24 cellular contexts compared by ENCODE assay signal in the genomic region with DNA sequence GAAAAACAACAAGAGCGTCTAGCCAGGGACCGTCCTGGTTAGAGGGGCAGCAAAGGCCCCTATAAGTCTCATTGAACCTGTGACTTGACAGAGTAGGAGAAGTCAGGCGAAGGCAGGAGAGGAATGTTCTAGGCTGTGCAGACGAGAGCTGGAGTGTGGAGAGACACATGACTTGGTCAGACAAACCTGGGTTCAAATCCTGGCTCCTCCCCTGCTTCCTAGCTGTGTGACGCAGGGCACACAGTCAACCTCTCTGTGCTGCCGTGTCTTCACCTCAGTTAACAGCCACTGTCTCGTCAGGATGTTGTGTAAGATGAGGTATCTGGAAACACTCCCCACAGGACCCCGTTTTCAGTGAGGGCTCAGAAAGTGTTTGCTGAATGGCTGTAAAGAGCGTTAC. TPM values are rescaled to one million over a fixed set of nuclear protein-coding genes. Genes with fewer than 3 reads are reported as not detected.
DNase-seq lines count a peak whose midpoint lies in the region; TF ChIP-seq lines count a peak whose summit lies in the region.
"Had no signal": no experiment of that assay in that cellular context is flagged by ENCODE, and none has a peak within 500 bp of the region (broad histone marks: within the 10 kb centered on the region; RNA-seq: fewer than 3 reads in every experiment).

No MANE protein-coding gene starts in this region.

- WGBS in H9 (ENCODE audit: extremely low coverage, insufficient read length, low lambda C conversion rate): no CpG with 5 or more reads among the region's 9 CpGs
- no CpG with 5 or more reads among the region's 9 CpGs for WGBS in neuronal stem cell (ENCODE audit: extremely low coverage in 2 of 2, insufficient read length in 2 of 2, insufficient replicate concordance in 1 of 2), 2 donors

- no peak overlapping the region for H3K9ac ChIP-seq in H9 (ENCODE audit: extremely low read depth, insufficient read length, low read length)
- no peak overlapping the region for H3K9ac ChIP-seq in neuronal stem cell (ENCODE audit: low read depth, low read length, poor library complexity)
- H3K9ac ChIP-seq: KMS-11 had no signal

- H3K23me2 ChIP-seq in H9 (ENCODE audit: insufficient read length, low read depth, low read length, poor library complexity, severe bottlenecking): no peaks in the 10 kb centered on the region

- intact Hi-C loops in head of caudate nucleus (cut with DNase I): no loop called here

- H4K8ac ChIP-seq in H9 (replicated peaks; ENCODE audit: insufficient read length, low read depth, low read length) (no peak overlapping the region), neuronal stem cell (ENCODE audit: low read depth, low read length) (no peak overlapping the region)

- no peak overlapping the region for H4K5ac ChIP-seq in H9 (ENCODE audit: insufficient read length, low read depth, low read length)

- H3K4me1 Mint-ChIP-seq in H9 (no peaks in the 10 kb centered on the region), chondrocyte (ENCODE audit: low read depth) (no peaks in the 10 kb centered on the region), progenitor cell of endocrine pancreas (ENCODE audit: low read depth) (no peaks in the 10 kb centered on the region)
- H3K4me1 Mint-ChIP-seq: CD4-positive, alpha-beta memory T cell had no signal

- H3K23ac ChIP-seq in H9 (ENCODE audit: insufficient read length, low read depth, low read length) (no peak overlapping the region), neuronal stem cell (ENCODE audit: low read depth, low read length, poor library complexity) (no peak overlapping the region)

- CTCF ChIA-PET in HEK293 (lab: Yijun Ruan, JAX): no interaction called here

- H2BK15ac ChIP-seq in H9 (ENCODE audit: low read depth, low read length) (no peak overlapping the region), neuronal stem cell (ENCODE audit: low read length) (no peak overlapping the region)

- H2BK5ac ChIP-seq in H9 (ENCODE audit: insufficient read length, low read length): no peak overlapping the region
- H2BK5ac ChIP-seq in neuronal stem cell (ENCODE audit: low read length): no peak overlapping the region

- H3K4me3 Mint-ChIP-seq in H9 (no peak overlapping the region; a peak in 1 of 5 replicates), chondrocyte (ENCODE audit: unreplicated experiment) (no peak overlapping the region), progenitor cell of endocrine pancreas (ENCODE audit: low read depth) (no peak overlapping the region)
- H3K4me3 Mint-ChIP-seq: CD4-positive, alpha-beta memory T cell; HFFc6 had no signal

- no peak overlapping the region for H3K27ac ChIP-seq in H9 (ENCODE audit: insufficient read length, low read depth, low read length)
- no peak overlapping the region for H3K27ac ChIP-seq in HEK293 (ENCODE audit: extremely low read depth, low read depth, low read length)
- H3K27ac ChIP-seq in neuronal stem cell (replicated peaks; ENCODE audit: low read length): no peak overlapping the region
- H3K27ac ChIP-seq: KMS-11, Peyer's patch, SK-N-MC had no signal

- no peak overlapping the region for H3K18ac ChIP-seq in H9 (ENCODE audit: insufficient read length, low read depth, low read length)
- H3K18ac ChIP-seq in neuronal stem cell (ENCODE audit: low read length): no peak overlapping the region

- H4K91ac ChIP-seq in H9 (ENCODE audit: insufficient read length, low read depth, low read length) (no peak overlapping the region), neuronal stem cell (ENCODE audit: low read depth, low read length, poor library complexity) (no peak overlapping the region)

- H4K20me1 ChIP-seq in H9 (ENCODE audit: control insufficient read depth, insufficient read depth, insufficient read length): no peaks in the 10 kb centered on the region

- H3K27ac Mint-ChIP-seq in H9: peak overlapping the region in 2 of 3 experiments; percentile 38 to 60; a peak in 1 of 7 replicates
- H3K27ac Mint-ChIP-seq in chondrocyte (ENCODE audit: unreplicated experiment): peak overlapping the region; percentile 41
- peak overlapping the region; percentile 37 for H3K27ac Mint-ChIP-seq in progenitor cell of endocrine pancreas
- H3K27ac Mint-ChIP-seq: HFFc6 had no signal

- H3K36me3 Mint-ChIP-seq in H9 (ENCODE audit: insufficient read depth in 1 of 3, low read depth in 3 of 3) (peaks cover 10 to 22% (median 16%) of the 10 kb centered on the region in 3 experiments; a peak in 6 of 7 replicates), chondrocyte (ENCODE audit: low read depth) (peaks cover 6% of the 10 kb centered on the region), progenitor cell of endocrine pancreas (ENCODE audit: insufficient read depth) (peaks cover 8% of the 10 kb centered on the region)

- H3K9me3 Mint-ChIP-seq in H9 (no peaks in the 10 kb centered on the region), chondrocyte (ENCODE audit: low read depth) (no peaks in the 10 kb centered on the region), progenitor cell of endocrine pancreas (ENCODE audit: low read depth) (no peaks in the 10 kb centered on the region)
- H3K9me3 Mint-ChIP-seq: HFFc6 had no signal

- H2BK12ac ChIP-seq in H9 (ENCODE audit: insufficient read length, low read depth, low read length) (no peak overlapping the region), neuronal stem cell (ENCODE audit: low read length) (no peak overlapping the region)

- no peak overlapping the region for H3K56ac ChIP-seq in H9 (ENCODE audit: insufficient read length, low read depth, low read length)

- no peak overlapping the region for H2BK120ac ChIP-seq in H9 (ENCODE audit: low read depth, low read length, poor library complexity, severe bottlenecking)
- H2BK120ac ChIP-seq in neuronal stem cell (ENCODE audit: low read depth, low read length): no peak overlapping the region

- H3K27me3 ChIP-seq in H9 (ENCODE audit: insufficient read depth, low read length): no peaks in the 10 kb centered on the region
- no peaks in the 10 kb centered on the region for H3K27me3 ChIP-seq in neuronal stem cell (ENCODE audit: control insufficient read depth in 3 of 3, insufficient read depth in 3 of 3, low read depth in 1 of 3, low read length in 3 of 3)
- H3K27me3 ChIP-seq: Peyer's patch had no signal

- TF ChIP-seq CTCF in H9 (conservative IDR thresholded peaks at IDR 0.05) (no peak), HEK293 (tag by site-specific recombination; IDR thresholded peaks at IDR 0.05) (no peak), chondrocyte (IDR thresholded peaks at IDR 0.05) (no peak), progenitor cell of endocrine pancreas (IDR thresholded peaks at IDR 0.05; ENCODE audit: unreplicated experiment) (no peak)

- H3K36me3 ChIP-seq in HEK293 (ENCODE audit: control insufficient read depth in 2 of 2, insufficient read depth in 1 of 2, low read length in 2 of 2) (peaks cover 4 to 100% of the 10 kb centered on the region in 2 experiments; a peak in 2 of 3 replicates), neuronal stem cell (replicated peaks in 1 of 2; ENCODE audit: control insufficient read depth in 2 of 2, insufficient read depth in 2 of 2, low read length in 2 of 2) (peaks cover 16 to 68% of the 10 kb centered on the region in 2 donors)

- no peak overlapping the region for H2BK20ac ChIP-seq in H9 (ENCODE audit: low read depth, low read length, poor library complexity, severe bottlenecking)

- H3K4me2 ChIP-seq in H9 (ENCODE audit: insufficient read depth, insufficient read length, low read length): no peak overlapping the region
- H3K4me2 ChIP-seq in neuronal stem cell (ENCODE audit: insufficient read depth, low read length, poor library complexity, severe bottlenecking): no peak overlapping the region
- H3K4me2 ChIP-seq: KMS-11 had no signal

- no peak overlapping the region for H3K4me3 ChIP-seq in HEK293 (ENCODE audit: low read depth, low read length)
- H3K4me3 ChIP-seq in neuronal stem cell (ENCODE audit: low read length in 2 of 2): no peak overlapping the region
- H3K4me3 ChIP-seq: Peyer's patch, SK-N-MC had no signal

- H2AK5ac ChIP-seq in H9 (ENCODE audit: insufficient read length, low read length): no peak overlapping the region
- no peak overlapping the region for H2AK5ac ChIP-seq in neuronal stem cell (ENCODE audit: low read depth, low read length)

- H3K79me1 ChIP-seq in H9 (ENCODE audit: insufficient read depth, low read depth, low read length, poor library complexity, severe bottlenecking): no peaks in the 10 kb centered on the region
- H3K79me1 ChIP-seq in neuronal stem cell (ENCODE audit: low read depth, low read length): peaks cover 4% of the 10 kb centered on the region

- H3T11ph ChIP-seq in H9 (ENCODE audit: low read length): no peak overlapping the region

- H3K4me1 ChIP-seq in H9 (ENCODE audit: insufficient read depth, low read length) (no peaks in the 10 kb centered on the region), HEK293 (ENCODE audit: control insufficient read depth, insufficient read depth, low read length) (no peaks in the 10 kb centered on the region), neuronal stem cell (ENCODE audit: control insufficient read depth in 2 of 2, insufficient read depth in 1 of 2, low read depth in 1 of 2, low read length in 2 of 2) (no peaks in the 10 kb centered on the region)
- H3K4me1 ChIP-seq: Peyer's patch had no signal

- H3K9me3 ChIP-seq in H9 (ENCODE audit: control insufficient read depth, low read depth, low read length) (no peaks in the 10 kb centered on the region), HEK293 (ENCODE audit: control insufficient read depth, insufficient read depth, low read depth, low read length) (no peaks in the 10 kb centered on the region), neuronal stem cell (replicated peaks in 1 of 2; ENCODE audit: control insufficient read depth in 2 of 2, insufficient read depth in 1 of 2, low read depth in 1 of 2, low read length in 2 of 2) (peaks cover 0 to 2% of the 10 kb centered on the region in 2 donors)
- H3K9me3 ChIP-seq: Peyer's patch had no signal

- no peaks in the 10 kb centered on the region for H3K79me2 ChIP-seq in H9 (ENCODE audit: insufficient read depth, low read length)

- H3K27me3 Mint-ChIP-seq in H9 (ENCODE audit: low read depth) (no peaks in the 10 kb centered on the region; the same call in 1 of the 2 replicates), chondrocyte (ENCODE audit: low read depth) (no peaks in the 10 kb centered on the region), progenitor cell of endocrine pancreas (no peaks in the 10 kb centered on the region)
- H3K27me3 Mint-ChIP-seq: CD4-positive, alpha-beta memory T cell had no signal

- H3K14ac ChIP-seq in H9 (ENCODE audit: insufficient read depth, low read length) (no peak overlapping the region), neuronal stem cell (ENCODE audit: low read length) (no peak overlapping the region)

- H2AFZ ChIP-seq in H9 (ENCODE audit: low read length) (no peak overlapping the region), neuronal stem cell (ENCODE audit: low read length) (no peak overlapping the region)

- POLR2A ChIA-PET in HEK293 (lab: Yijun Ruan, JAX): interaction anchor here (0.8 kb wide), 1 partner anchor 15 kb away, joined by 3 read pairs; no protein-coding TSS in a partner anchor

- DNase-seq in H9 (peak; percentile 12), chondrocyte (ENCODE audit: low spot score) (no peak), progenitor cell of endocrine pancreas (ENCODE audit: low spot score, unreplicated experiment) (no peak), OCI-M2 (lab: John Stamatoyannopoulos, UW; ENCODE audit: unreplicated experiment) (no peak), neuronal stem cell (ENCODE audit: low spot score) (no peak), head of caudate nucleus (no peak)
- DNase-seq: CD4-positive, alpha-beta memory T cell; COR-L47; DMS53; HFFc6; IMR-90; NCI-H1048; NCI-H1417; NCI-H1694 treated with DMSO at 0.1 percent for 48 hours; NCI-H2081; NCI-H2171; NCI-H226; NCI-H510A; Peyer's patch; SIG-M5 had no signal

- H3K4ac ChIP-seq in H9 (ENCODE audit: low read depth, low read length): no peak overlapping the region
- H3K4ac ChIP-seq in neuronal stem cell (ENCODE audit: low read length): no peak overlapping the region

RNA-seq across cellular contexts. Expression of a gene that starts 15.6 kb away (rescaled TPM):
- total RNA-seq in H9 (2021) (22.5 TPM in 2 replicates), chondrocyte (15.7 to 20.1 TPM (median 18.8 TPM) in 3 replicates), progenitor cell of endocrine pancreas (25.7 and 26.7 TPM in 2 replicates)
- 11.4 TPM for polyA plus RNA-seq in neuronal stem cell (2013, experiment 1 of 2)
- polyA plus RNA-seq in neuronal stem cell (2013, experiment 2 of 2): 11.4 TPM

RNA-seq across cellular contexts. Expression of a gene that starts 15.8 kb away (rescaled TPM):
- total RNA-seq in H9 (2021) (48.0 and 50.3 TPM in 2 replicates), chondrocyte (46.6 to 48.9 TPM (median 47.1 TPM) in 3 replicates), progenitor cell of endocrine pancreas (53.7 and 55.8 TPM in 2 replicates)
- polyA plus RNA-seq in neuronal stem cell (2013, experiment 1 of 2): 43.2 TPM
- polyA plus RNA-seq in neuronal stem cell (2013, experiment 2 of 2): 43.8 TPM

RNA-seq across cellular contexts. Expression of a gene that starts 39.2 kb away (rescaled TPM):
- total RNA-seq in H9 (2021) (0.74 and 0.81 TPM in 2 replicates), chondrocyte (0.45 to 1.5 TPM (median 0.51 TPM) in 3 replicates), progenitor cell of endocrine pancreas (2.1 and 2.7 TPM in 2 replicates)
- polyA plus RNA-seq in neuronal stem cell (2013, experiment 1 of 2): 0.71 TPM
- polyA plus RNA-seq in neuronal stem cell (2013, experiment 2 of 2): 0.62 TPM
- total RNA-seq: G401 had no signal
- polyA plus RNA-seq: CD4-positive, alpha-beta memory T cell had no signal
